Comparison of ENCODE assay signal across 2 cellular contexts in genomic region chr7:12917801-12918200, GRCh38.
TF ChIP-seq lines count a peak whose summit lies in the region.

No MANE protein-coding gene starts in this region.

TF ChIP-seq in A549, 52 proteins besides CTCF, POLR2A, EP300 and RAD21 (continued from another document):
- no peak for TF ChIP-seq RCOR1 (IDR thresholded peaks at IDR 0.05; ENCODE audit: low read depth, low read length)
- no peak for TF ChIP-seq HOXB13 (CRISPR knock-in tag; IDR thresholded peaks at IDR 0.05; ENCODE audit: low read depth)

TF ChIP-seq in HEK293, 187 proteins besides CTCF, POLR2A, EP300 and RAD21:
- TF ChIP-seq, protein P1, sequence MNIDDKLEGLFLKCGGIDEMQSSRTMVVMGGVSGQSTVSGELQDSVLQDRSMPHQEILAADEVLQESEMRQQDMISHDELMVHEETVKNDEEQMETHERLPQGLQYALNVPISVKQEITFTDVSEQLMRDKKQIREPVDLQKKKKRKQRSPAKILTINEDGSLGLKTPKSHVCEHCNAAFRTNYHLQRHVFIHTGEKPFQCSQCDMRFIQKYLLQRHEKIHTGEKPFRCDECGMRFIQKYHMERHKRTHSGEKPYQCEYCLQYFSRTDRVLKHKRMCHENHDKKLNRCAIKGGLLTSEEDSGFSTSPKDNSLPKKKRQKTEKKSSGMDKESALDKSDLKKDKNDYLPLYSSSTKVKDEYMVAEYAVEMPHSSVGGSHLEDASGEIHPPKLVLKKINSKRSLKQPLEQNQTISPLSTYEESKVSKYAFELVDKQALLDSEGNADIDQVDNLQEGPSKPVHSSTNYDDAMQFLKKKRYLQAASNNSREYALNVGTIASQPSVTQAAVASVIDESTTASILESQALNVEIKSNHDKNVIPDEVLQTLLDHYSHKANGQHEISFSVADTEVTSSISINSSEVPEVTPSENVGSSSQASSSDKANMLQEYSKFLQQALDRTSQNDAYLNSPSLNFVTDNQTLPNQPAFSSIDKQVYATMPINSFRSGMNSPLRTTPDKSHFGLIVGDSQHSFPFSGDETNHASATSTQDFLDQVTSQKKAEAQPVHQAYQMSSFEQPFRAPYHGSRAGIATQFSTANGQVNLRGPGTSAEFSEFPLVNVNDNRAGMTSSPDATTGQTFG (tag by site-specific recombination; IDR thresholded peaks at IDR 0.05; ENCODE audit: borderline replicate concordance) = no peak
- TF ChIP-seq ZNF292 (tag by site-specific recombination; IDR thresholded peaks at IDR 0.05; ENCODE audit: borderline replicate concordance, low read depth) (no peak), ZNF747 (tag by site-specific recombination; IDR thresholded peaks at IDR 0.05) (no peak), ZNF23 (tag by site-specific recombination; IDR thresholded peaks at IDR 0.05; ENCODE audit: borderline replicate concordance) (no peak), ZBTB7A (tag by site-specific recombination; IDR thresholded peaks at IDR 0.05; ENCODE audit: low read depth) (no peak), ZNF146 (tag by site-specific recombination; IDR thresholded peaks at IDR 0.05) (peak; percentile 60)
- TF ChIP-seq, protein P2, sequence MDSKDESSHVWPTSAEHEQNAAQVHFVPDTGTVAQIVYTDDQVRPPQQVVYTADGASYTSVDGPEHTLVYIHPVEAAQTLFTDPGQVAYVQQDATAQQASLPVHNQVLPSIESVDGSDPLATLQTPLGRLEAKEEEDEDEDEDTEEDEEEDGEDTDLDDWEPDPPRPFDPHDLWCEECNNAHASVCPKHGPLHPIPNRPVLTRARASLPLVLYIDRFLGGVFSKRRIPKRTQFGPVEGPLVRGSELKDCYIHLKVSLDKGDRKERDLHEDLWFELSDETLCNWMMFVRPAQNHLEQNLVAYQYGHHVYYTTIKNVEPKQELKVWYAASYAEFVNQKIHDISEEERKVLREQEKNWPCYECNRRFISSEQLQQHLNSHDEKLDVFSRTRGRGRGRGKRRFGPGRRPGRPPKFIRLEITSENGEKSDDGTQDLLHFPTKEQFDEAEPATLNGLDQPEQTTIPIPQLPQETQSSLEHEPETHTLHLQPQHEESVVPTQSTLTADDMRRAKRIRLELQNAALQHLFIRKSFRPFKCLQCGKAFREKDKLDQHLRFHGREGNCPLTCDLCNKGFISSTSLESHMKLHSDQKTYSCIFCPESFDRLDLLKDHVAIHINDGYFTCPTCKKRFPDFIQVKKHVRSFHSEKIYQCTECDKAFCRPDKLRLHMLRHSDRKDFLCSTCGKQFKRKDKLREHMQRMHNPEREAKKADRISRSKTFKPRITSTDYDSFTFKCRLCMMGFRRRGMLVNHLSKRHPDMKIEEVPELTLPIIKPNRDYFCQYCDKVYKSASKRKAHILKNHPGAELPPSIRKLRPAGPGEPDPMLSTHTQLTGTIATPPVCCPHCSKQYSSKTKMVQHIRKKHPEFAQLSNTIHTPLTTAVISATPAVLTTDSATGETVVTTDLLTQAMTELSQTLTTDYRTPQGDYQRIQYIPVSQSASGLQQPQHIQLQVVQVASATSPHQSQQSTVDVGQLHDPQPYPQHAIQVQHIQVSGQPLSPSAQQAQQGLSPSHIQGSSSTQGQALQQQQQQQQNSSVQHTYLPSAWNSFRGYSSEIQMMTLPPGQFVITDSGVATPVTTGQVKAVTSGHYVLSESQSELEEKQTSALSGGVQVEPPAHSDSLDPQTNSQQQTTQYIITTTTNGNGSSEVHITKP (tag by site-specific recombination; IDR thresholded peaks at IDR 0.05) = no peak
- TF ChIP-seq, protein P3, sequence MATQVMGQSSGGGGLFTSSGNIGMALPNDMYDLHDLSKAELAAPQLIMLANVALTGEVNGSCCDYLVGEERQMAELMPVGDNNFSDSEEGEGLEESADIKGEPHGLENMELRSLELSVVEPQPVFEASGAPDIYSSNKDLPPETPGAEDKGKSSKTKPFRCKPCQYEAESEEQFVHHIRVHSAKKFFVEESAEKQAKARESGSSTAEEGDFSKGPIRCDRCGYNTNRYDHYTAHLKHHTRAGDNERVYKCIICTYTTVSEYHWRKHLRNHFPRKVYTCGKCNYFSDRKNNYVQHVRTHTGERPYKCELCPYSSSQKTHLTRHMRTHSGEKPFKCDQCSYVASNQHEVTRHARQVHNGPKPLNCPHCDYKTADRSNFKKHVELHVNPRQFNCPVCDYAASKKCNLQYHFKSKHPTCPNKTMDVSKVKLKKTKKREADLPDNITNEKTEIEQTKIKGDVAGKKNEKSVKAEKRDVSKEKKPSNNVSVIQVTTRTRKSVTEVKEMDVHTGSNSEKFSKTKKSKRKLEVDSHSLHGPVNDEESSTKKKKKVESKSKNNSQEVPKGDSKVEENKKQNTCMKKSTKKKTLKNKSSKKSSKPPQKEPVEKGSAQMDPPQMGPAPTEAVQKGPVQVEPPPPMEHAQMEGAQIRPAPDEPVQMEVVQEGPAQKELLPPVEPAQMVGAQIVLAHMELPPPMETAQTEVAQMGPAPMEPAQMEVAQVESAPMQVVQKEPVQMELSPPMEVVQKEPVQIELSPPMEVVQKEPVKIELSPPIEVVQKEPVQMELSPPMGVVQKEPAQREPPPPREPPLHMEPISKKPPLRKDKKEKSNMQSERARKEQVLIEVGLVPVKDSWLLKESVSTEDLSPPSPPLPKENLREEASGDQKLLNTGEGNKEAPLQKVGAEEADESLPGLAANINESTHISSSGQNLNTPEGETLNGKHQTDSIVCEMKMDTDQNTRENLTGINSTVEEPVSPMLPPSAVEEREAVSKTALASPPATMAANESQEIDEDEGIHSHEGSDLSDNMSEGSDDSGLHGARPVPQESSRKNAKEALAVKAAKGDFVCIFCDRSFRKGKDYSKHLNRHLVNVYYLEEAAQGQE (tag by site-specific recombination; IDR thresholded peaks at IDR 0.05) = no peak
TF ChIP-seq in HEK293: peak in this region for 1.
